Comparison of ENCODE assay signal across 8 cellular contexts in the genomic region with DNA sequence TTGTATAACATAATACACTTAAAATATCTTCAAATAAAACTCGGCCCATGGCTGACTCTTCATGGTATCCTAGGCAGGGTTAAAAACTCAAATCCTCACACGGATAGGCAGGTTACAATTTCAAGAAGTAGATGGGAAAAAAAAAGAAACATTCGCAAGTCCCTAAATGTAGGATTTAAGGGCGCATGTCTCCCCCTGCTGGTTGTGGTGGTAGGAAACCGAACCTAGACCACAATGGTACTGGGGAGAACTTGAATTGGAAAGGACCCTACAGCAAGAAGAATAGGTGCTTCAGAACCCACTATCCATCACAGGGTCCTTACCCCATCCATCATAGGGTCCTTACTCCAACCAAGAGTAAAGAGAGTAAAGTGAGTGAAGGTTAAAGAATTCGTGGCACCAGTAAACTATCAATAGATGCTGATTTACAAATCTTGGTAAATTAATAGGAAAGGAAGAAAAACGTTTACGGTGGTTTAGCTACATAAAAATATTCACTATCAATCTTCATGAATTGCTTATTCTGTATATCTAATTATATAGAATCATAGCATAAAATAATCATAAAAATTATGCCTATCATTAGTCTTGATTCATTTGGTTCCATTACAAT. TPM values are rescaled to one million over a fixed set of nuclear protein-coding genes. Genes with fewer than 3 reads are reported as not detected.
DNase-seq lines count a peak whose midpoint lies in the region; ATAC-seq, FAIRE-seq and TF ChIP-seq lines count a peak whose summit lies in the region.

No MANE protein-coding gene starts in this region.

- CTCF ChIA-PET in SK-N-SH (lab: Yijun Ruan, JAX) (interaction anchor here (0.6 to 17.4 kb wide), 24 partner anchors 11 to 771 kb away, joined by 3 to 309 read pairs (median 4); a partner anchor contains a TSS), mammary epithelial cell (lab: Charles Lee; ENCODE audit: low non-redundant PET) (interaction anchor here (0.5 kb wide), 1 partner anchor 222 kb away, joined by 4 read pairs; no protein-coding TSS in a partner anchor)

- H3K4me1 ChIP-seq in SK-N-SH (ENCODE audit: control insufficient read depth in 1 of 2, insufficient read depth in 2 of 2, low read depth in 1 of 2, low read length in 1 of 2): peaks cover 10 to 15% of the 10 kb centered on the region in 2 experiments
- H3K4me1 ChIP-seq in mammary epithelial cell (ENCODE audit: insufficient read depth, low read length): peaks cover 17% of the 10 kb centered on the region
- H3K4me1 ChIP-seq in kidney (ENCODE audit: control insufficient read depth in 1 of 2, insufficient read depth in 1 of 2, low read depth in 1 of 2, low read length in 2 of 2): peaks cover 12 to 14% of the 10 kb centered on the region in 2 donors

- H3K79me2 ChIP-seq in SK-N-SH (ENCODE audit: insufficient read depth) (peaks cover 32% of the 10 kb centered on the region; the same call in 1 of the 2 replicates), mammary epithelial cell (ENCODE audit: insufficient read depth, low read length) (peaks cover 20% of the 10 kb centered on the region)

- H3F3A ChIP-seq in SK-N-SH (replicated peaks; ENCODE audit: insufficient read depth): peaks cover 21% of the 10 kb centered on the region

- POLR2A ChIA-PET in SK-N-SH (lab: Yijun Ruan, JAX): no interaction called here

- dilution Hi-C loops in mammary epithelial cell (cut with HindIII; ENCODE audit: low sequenced_read_pairs): loop anchor here (5.0 kb wide), 1 partner anchor 72 kb away; no protein-coding TSS in a partner anchor

- ATAC-seq in SK-N-SH treated with all-trans-retinoic acid at 6 μM for 48 hours (no peak), HG03571 (IDR thresholded peaks at IDR 0.05; ENCODE audit: unreplicated experiment) (no peak)

- peak; percentile 84 for TF ChIP-seq RAD21 in SK-N-SH (IDR thresholded peaks at IDR 0.05; ENCODE audit: low read length)

- no peaks in the 10 kb centered on the region for H4K20me1 ChIP-seq in SK-N-SH (ENCODE audit: insufficient read depth)
- no peaks in the 10 kb centered on the region for H4K20me1 ChIP-seq in mammary epithelial cell (ENCODE audit: insufficient read depth, low read length)

- no peaks in the 10 kb centered on the region for H3K36me3 ChIP-seq in SK-N-SH (replicated peaks in 1 of 2; ENCODE audit: control insufficient read depth in 1 of 2, insufficient read depth in 2 of 2, low read length in 1 of 2)
- H3K36me3 ChIP-seq in WERI-Rb-1: no peaks in the 10 kb centered on the region
- no peaks in the 10 kb centered on the region for H3K36me3 ChIP-seq in mammary epithelial cell (ENCODE audit: insufficient read depth, low read length)
- H3K36me3 ChIP-seq in kidney (ENCODE audit: control insufficient read depth in 1 of 2, insufficient read depth in 2 of 2, low read length in 2 of 2): no peaks in the 10 kb centered on the region

- H3K4me3 ChIP-seq in SK-N-SH (ENCODE audit: low read depth in 2 of 2, low read length in 1 of 2) (no peak overlapping the region; a peak in 1 of 4 replicates), WERI-Rb-1 (ENCODE audit: low read depth, low read length) (no peak overlapping the region), mammary epithelial cell (replicated peaks in 1 of 3; ENCODE audit: insufficient read depth in 1 of 3, low read depth in 2 of 3, low read length in 3 of 3) (no peak overlapping the region), kidney (ENCODE audit: low read length in 2 of 2) (no peak overlapping the region)

- TF ChIP-seq EP300 in SK-N-SH (IDR thresholded peaks at IDR 0.05; ENCODE audit: borderline replicate concordance in 1 of 2, low read depth in 1 of 2, low read length in 1 of 2): no peak

- H3K27ac ChIP-seq in SK-N-SH (ENCODE audit: low read depth in 2 of 2, low read length in 1 of 2) (no peak overlapping the region), WERI-Rb-1 (no peak overlapping the region), mammary epithelial cell (ENCODE audit: insufficient read depth, low read depth, low read length) (no peak overlapping the region), kidney (ENCODE audit: low read depth in 2 of 2, low read length in 2 of 2) (peak overlapping the region in 1 of 2 donors; percentile 23)

- H3K27me3 ChIP-seq in SK-N-SH (ENCODE audit: insufficient read depth) (no peaks in the 10 kb centered on the region), WERI-Rb-1 (ENCODE audit: insufficient read depth, low read depth, severe bottlenecking) (no peaks in the 10 kb centered on the region), mammary epithelial cell (ENCODE audit: insufficient read depth, low read length) (no peaks in the 10 kb centered on the region)

- FAIRE-seq in kidney (lab: Jason Lieb, UNC): peak; percentile 23

- DNase-seq in SK-N-SH (peak; percentile 70), NCI-H2171 treated with DMSO at 0.1 percent for 48 hours (lab: John Stamatoyannopoulos, UW) (peak; percentile 91), WERI-Rb-1 (peak; percentile 84), mammary epithelial cell (peak; percentile 60), kidney (peak; percentile 76)
- peak; percentile 65 for DNase-seq in stimulated activated CD4-positive, alpha-beta T cell treated with anti-CD3 and anti-CD28 coated beads, Interleukin-2, amount 100 ng/mL, for 4 hours (ENCODE audit: low read depth)

- H3K9me3 ChIP-seq in SK-N-SH: 0 out of 2 replicates have a peak, but pooled peaks cover 4% of the 10 kb centered on the region
- peaks cover 9% of the 10 kb centered on the region for H3K9me3 ChIP-seq in WERI-Rb-1 (ENCODE audit: severe bottlenecking)
- H3K9me3 ChIP-seq in mammary epithelial cell (replicated peaks; ENCODE audit: insufficient read depth, low read length): peaks cover 9% of the 10 kb centered on the region
- H3K9me3 ChIP-seq in kidney (ENCODE audit: control insufficient read depth in 1 of 2, low read length in 2 of 2): peaks cover 3 to 11% of the 10 kb centered on the region in 2 donors

- TF ChIP-seq CTCF in SK-N-SH (IDR thresholded peaks at IDR 0.05) (peak; percentile 87), WERI-Rb-1 (IDR thresholded peaks at IDR 0.05; ENCODE audit: low read depth, low read length) (peak; percentile 80), mammary epithelial cell (conservative IDR thresholded peaks at IDR 0.05 in 1 of 2, IDR thresholded peaks at IDR 0.05 in 1 of 2; ENCODE audit: extremely low read depth in 1 of 2, insufficient read depth in 1 of 2, low read depth in 1 of 2, low read length in 2 of 2) (peak; percentile 88 to 94), kidney (IDR thresholded peaks at IDR 0.05; ENCODE audit: borderline replicate concordance, extremely low read depth, insufficient read depth) (peak; percentile 74)

- H3K9ac ChIP-seq in SK-N-SH: no peak overlapping the region
- H3K9ac ChIP-seq in mammary epithelial cell (ENCODE audit: insufficient read depth, low read length): no peak overlapping the region
- H3K9ac ChIP-seq in kidney (ENCODE audit: low read length in 2 of 2): no peak overlapping the region

- no peaks in the 10 kb centered on the region for H3K9me2 ChIP-seq in SK-N-SH

- BruUV-seq in mammary epithelial cell (replicated peaks; lab: Mats Ljungman, UMichigan): no TSS peak

- in situ Hi-C loops in mammary epithelial cell (cut with MboI; ENCODE audit: low sequenced_read_pairs in 2 of 2): loop anchor here (25.0 kb wide), 1 partner anchor 382 kb away; no protein-coding TSS in a partner anchor

- H3K4me2 ChIP-seq in SK-N-SH (no peak overlapping the region), mammary epithelial cell (ENCODE audit: insufficient read depth, low read depth, low read length) (no peak overlapping the region)

- WGBS in SK-N-SH (ENCODE audit: low lambda C conversion rate): 36% methylated on average over 8 of the region's 8 CpGs
- WGBS in mammary epithelial cell (ENCODE audit: low coverage, missing lambda C conversion rate): 29% methylated on average over 8 of the region's 8 CpGs

- no peak overlapping the region for H2AFZ ChIP-seq in SK-N-SH (ENCODE audit: low read depth)
- no peak overlapping the region for H2AFZ ChIP-seq in mammary epithelial cell (ENCODE audit: low read depth, low read length)

- intact Hi-C loops in mammary epithelial cell (cut with micrococcal nuclease) (loop anchor here (1.0 kb wide), 3 partner anchors 24 to 384 kb away; no protein-coding TSS in a partner anchor), kidney (cut with DNase I) (no loop called here)

TF ChIP-seq in SK-N-SH, 30 proteins besides CTCF, POLR2A, EP300 and RAD21 (continues in another document):
- TF ChIP-seq FOXJ3 (CRISPR knock-in tag; IDR thresholded peaks at IDR 0.05) (no peak), GABPA (IDR thresholded peaks at IDR 0.05; ENCODE audit: low read depth) (no peak), NRF1 (IDR thresholded peaks at IDR 0.05; ENCODE audit: low read depth, low read length) (no peak), CHD2 (IDR thresholded peaks at IDR 0.05; ENCODE audit: low read length, partially characterized antibody) (no peak), RCOR1 (IDR thresholded peaks at IDR 0.05; ENCODE audit: low read length) (peak; percentile 38; the same call in 1 of the 2 replicates), RFX5 (IDR thresholded peaks at IDR 0.05; ENCODE audit: low read length) (0 out of 2 replicates have a peak, but pooled peaks have one; percentile 39), POLR2AphosphoS5 (IDR thresholded peaks at IDR 0.05; ENCODE audit: low read depth, low read length) (no peak)

TF ChIP-seq in SK-N-SH treated with all-trans-retinoic acid at 6 μM for 48 hours, 23 proteins besides CTCF, POLR2A, EP300 and RAD21 (continues in another document):
- TF ChIP-seq BACH2 (CRISPR knock-in tag; IDR thresholded peaks at IDR 0.05; ENCODE audit: borderline replicate concordance): no peak

RNA-seq across cellular contexts. Expression of a gene that starts 3.3 kb away (rescaled TPM):
- polyA plus RNA-seq in SK-N-SH (2012; rRNA removed): 6.5 and 9.6 TPM in 2 replicates
- 8.0 and 8.5 TPM in 2 replicates for polyA plus RNA-seq in SK-N-SH (2012; cell fraction: cytosol; rRNA removed)
- polyA plus RNA-seq in SK-N-SH (2012; cell fraction: nucleus; rRNA removed): 8.3 and 10.3 TPM in 2 replicates
- 10 to 100 TPM; 11.6 to 30.2 TPM for total RNA-seq in mammary epithelial cell
- polyA plus RNA-seq in mammary epithelial cell: 9.9 TPM
- 14.5 TPM for polyA minus RNA-seq in mammary epithelial cell
- 23.5 TPM for total RNA-seq in kidney
- polyA plus RNA-seq in kidney (ENCODE audit: insufficient read depth, low read depth, low replicate concordance): 12.8 TPM

RNA-seq across cellular contexts. Expression of a gene that starts 46.8 kb away (rescaled TPM):
- polyA plus RNA-seq in SK-N-SH (2012; rRNA removed) (0.03 TPM in 1 of 2 replicates, not detected in the other), mammary epithelial cell (not detected), kidney (ENCODE audit: insufficient read depth, low read depth, low replicate concordance) (not detected)
- 0.05 and 0.07 TPM in 2 replicates for polyA plus RNA-seq in SK-N-SH (2012; cell fraction: cytosol; rRNA removed)
- not detected in 2 replicates for polyA plus RNA-seq in SK-N-SH (2012; cell fraction: nucleus; rRNA removed)
- total RNA-seq in mammary epithelial cell (not detected), kidney (not detected)
- not detected for polyA minus RNA-seq in mammary epithelial cell
